Comparison of ENCODE assay signal across 15 cellular contexts in the genomic region with DNA sequence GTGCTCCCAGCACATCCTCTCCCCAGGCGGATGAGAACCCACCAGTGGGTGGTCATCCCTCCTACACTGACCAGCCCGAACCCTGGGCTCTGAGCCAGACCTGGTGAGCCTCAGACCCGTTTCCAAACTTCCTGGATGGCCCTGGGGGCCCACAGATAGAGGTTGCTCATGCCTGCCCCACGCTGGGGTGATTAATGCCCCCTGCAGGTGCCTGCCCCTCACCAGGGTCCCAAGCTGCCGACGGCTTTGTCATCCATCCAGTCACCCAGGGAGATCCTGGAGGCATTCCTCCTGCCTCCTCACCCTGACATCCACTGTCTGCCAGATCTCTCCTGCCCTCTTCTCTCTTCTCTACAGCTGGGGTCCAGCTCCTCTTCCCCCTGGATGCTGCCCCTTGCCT. TPM values are rescaled to one million over a fixed set of nuclear protein-coding genes. Genes with fewer than 3 reads are reported as not detected.
A peak's percentile ranks its signal among the peaks of the same experiment; 100 is the strongest.
DNase-seq lines count a peak whose midpoint lies in the region; ATAC-seq, FAIRE-seq and TF ChIP-seq lines count a peak whose summit lies in the region.
"Had no signal": no experiment of that assay in that cellular context is flagged by ENCODE, and none has a peak within 500 bp of the region (broad histone marks: within the 10 kb centered on the region; RNA-seq: fewer than 3 reads in every experiment).

No MANE protein-coding gene starts in this region.

- WGBS in mammary epithelial cell (ENCODE audit: low coverage, missing lambda C conversion rate) = 85% methylated on average over 5 of the region's 6 CpGs
- WGBS in K562 (ENCODE audit: insufficient coverage, low coverage, missing lambda C conversion rate) = 86% methylated on average over 6 of the region's 6 CpGs

- intact Hi-C loops in MCF 10A (cut with micrococcal nuclease) = no loop called here
- intact Hi-C loops in mammary epithelial cell (cut with micrococcal nuclease) = no loop called here
- intact Hi-C loops in OCI-LY7 (cut with micrococcal nuclease; ENCODE audit: unreplicated experiment) = no loop called here
- intact Hi-C loops in K562 (cut with micrococcal nuclease) = no loop called here

- H3K4me1 ChIP-seq in mammary epithelial cell (ENCODE audit: insufficient read depth, low read length) = no peaks in the 10 kb centered on the region
- no peaks in the 10 kb centered on the region for H3K4me1 ChIP-seq in OCI-LY7 (ENCODE audit: insufficient read depth, low read length, poor library complexity, severe bottlenecking)
- peaks cover 0 to 11% of the 10 kb centered on the region in 2 experiments; a peak in 1 of 5 replicates for H3K4me1 ChIP-seq in K562 (replicated peaks in 1 of 2; ENCODE audit: control insufficient read depth in 2 of 2, insufficient read depth in 2 of 2, low read length in 2 of 2)
- H3K4me1 ChIP-seq: A549 had no signal

- no peaks in the 10 kb centered on the region for H3K27me3 ChIP-seq in mammary epithelial cell (ENCODE audit: insufficient read depth, low read length)
- H3K27me3 ChIP-seq in K562 (ENCODE audit: control insufficient read depth in 2 of 2, insufficient read depth in 2 of 2, low read length in 2 of 2) = no peaks in the 10 kb centered on the region

- POLR2A ChIA-PET in MCF 10A (lab: Yijun Ruan, JAX) (no interaction called here), OCI-LY7 (lab: Charles Lee) (no interaction called here), K562 (lab: Yijun Ruan, JAX) (no interaction called here)

- no peak overlapping the region for H2AFZ ChIP-seq in mammary epithelial cell (ENCODE audit: low read depth, low read length)
- no peak overlapping the region for H2AFZ ChIP-seq in OCI-LY7 (ENCODE audit: low read length)
- no peak overlapping the region for H2AFZ ChIP-seq in K562 (ENCODE audit: low read depth, low read length)
- H2AFZ ChIP-seq: GM23338 had no signal

- CTCF ChIA-PET in MCF 10A (lab: Yijun Ruan, JAX) = no interaction called here
- CTCF ChIA-PET in mammary epithelial cell (lab: Charles Lee; ENCODE audit: low non-redundant PET) = no interaction called here
- CTCF ChIA-PET in OCI-LY7 (lab: Charles Lee; ENCODE audit: unreplicated experiment) = interaction anchor here (0.9 kb wide), 1 partner anchor 27 kb away, joined by 4 read pairs; no protein-coding TSS in a partner anchor
- CTCF ChIA-PET in K562 (lab: Yijun Ruan, JAX; ENCODE audit: low intra/inter-chr PET ratio) = no interaction called here

- H3K9me2 ChIP-seq in OCI-LY7 (ENCODE audit: insufficient read depth, low read length) = no peaks in the 10 kb centered on the region

- H3K36me3 ChIP-seq in mammary epithelial cell (ENCODE audit: insufficient read depth, low read length) (peaks cover 13% of the 10 kb centered on the region), OCI-LY7 (ENCODE audit: insufficient read depth, low read length) (peaks cover 94% of the 10 kb centered on the region), K562 (ENCODE audit: control insufficient read depth, insufficient read depth, low read length) (peaks cover 78% of the 10 kb centered on the region; the same call in 2 of the 3 replicates)

- BruUV-seq in MCF 10A (replicated peaks; lab: Mats Ljungman, UMichigan) (no TSS peak), mammary epithelial cell (replicated peaks; lab: Mats Ljungman, UMichigan) (no TSS peak), OCI-LY7 (replicated peaks; lab: Mats Ljungman, UMichigan) (TSS peak; percentile 52), K562 (replicated peaks; lab: Mats Ljungman, UMichigan) (TSS peak; percentile 64)

- H4K20me1 ChIP-seq in mammary epithelial cell (ENCODE audit: insufficient read depth, low read length) = no peaks in the 10 kb centered on the region
- no peaks in the 10 kb centered on the region for H4K20me1 ChIP-seq in OCI-LY7 (ENCODE audit: insufficient read depth, low read length)
- H4K20me1 ChIP-seq in K562 (replicated peaks; ENCODE audit: control insufficient read depth, insufficient read depth, low read length) = no peaks in the 10 kb centered on the region

- DNase-seq in MCF 10A (ENCODE audit: unreplicated experiment) (no peak), mammary epithelial cell (no peak), OCI-LY7 (ENCODE audit: low spot score) (no peak), K562 (ENCODE audit: extremely low read depth in 1 of 4, low spot score in 3 of 4) (no peak), progenitor cell of endocrine pancreas (ENCODE audit: low spot score, unreplicated experiment) (no peak), SIG-M5 treated with dmso at 0.1 percent for 504 hours (lab: John Stamatoyannopoulos, UW; ENCODE audit: unreplicated experiment) (no peak), NCI-H1092 (lab: John Stamatoyannopoulos, UW) (no peak)
- DNase-seq: CD8-positive, alpha-beta memory T cell; DMS 273 treated with DMSO at 0.1 percent for 48 hours; H7 had no signal

- H3K9me3 ChIP-seq in mammary epithelial cell (replicated peaks; ENCODE audit: insufficient read depth, low read length) (no peaks in the 10 kb centered on the region), OCI-LY7 (ENCODE audit: low read length) (no peaks in the 10 kb centered on the region), K562 (replicated peaks; ENCODE audit: control insufficient read depth, insufficient read depth, low read depth, low read length) (no peaks in the 10 kb centered on the region)
- H3K9me3 ChIP-seq: A549 had no signal

- FAIRE-seq in K562 (lab: Jason Lieb, UNC) = no peak
- FAIRE-seq: A549, GM18507 had no signal

- no peaks in the 10 kb centered on the region for H3K79me2 ChIP-seq in mammary epithelial cell (ENCODE audit: insufficient read depth, low read length)
- no peaks in the 10 kb centered on the region for H3K79me2 ChIP-seq in OCI-LY7 (ENCODE audit: insufficient read depth, low read depth, low read length)
- no peaks in the 10 kb centered on the region for H3K79me2 ChIP-seq in K562 (ENCODE audit: control insufficient read depth, insufficient read depth, low read length)

- dilution Hi-C loops in mammary epithelial cell (cut with HindIII; ENCODE audit: low sequenced_read_pairs) = no loop called here

- H3K4me1 Mint-ChIP-seq in MCF 10A (ENCODE audit: insufficient read depth, unreplicated experiment) (no peaks in the 10 kb centered on the region), progenitor cell of endocrine pancreas (ENCODE audit: low read depth) (no peaks in the 10 kb centered on the region)
- H3K4me1 Mint-ChIP-seq: CD14-positive monocyte; CD8-positive, alpha-beta memory T cell; GM23338 had no signal

- H3K27me3 Mint-ChIP-seq in MCF 10A (ENCODE audit: insufficient read depth, unreplicated experiment) (no peaks in the 10 kb centered on the region), progenitor cell of endocrine pancreas (no peaks in the 10 kb centered on the region)

- TF ChIP-seq EP300 in K562 (IDR thresholded peaks at IDR 0.05; ENCODE audit: low read length) = no peak

- no peak for ATAC-seq in K562
- ATAC-seq in GM21717 (IDR thresholded peaks at IDR 0.05; ENCODE audit: unreplicated experiment) = no peak
- ATAC-seq: A549, GM23338 had no signal

- peak overlapping the region; percentile 67 for H3K27ac Mint-ChIP-seq in MCF 10A (ENCODE audit: low read depth, unreplicated experiment)
- peak overlapping the region; percentile 14 for H3K27ac Mint-ChIP-seq in progenitor cell of endocrine pancreas
- H3K27ac Mint-ChIP-seq: GM23338 had no signal

- H3K4me3 Mint-ChIP-seq in MCF 10A (ENCODE audit: unreplicated experiment) (no peak overlapping the region), progenitor cell of endocrine pancreas (ENCODE audit: low read depth) (no peak overlapping the region)
- H3K4me3 Mint-ChIP-seq: CD14-positive monocyte; CD8-positive, alpha-beta memory T cell; GM23338 had no signal

- H3K4me3 ChIP-seq in mammary epithelial cell (replicated peaks in 1 of 3; ENCODE audit: insufficient read depth in 1 of 3, low read depth in 2 of 3, low read length in 3 of 3) (no peak overlapping the region), OCI-LY7 (ENCODE audit: low read depth, low read length, poor library complexity, severe bottlenecking) (no peak overlapping the region), K562 (no peak overlapping the region)
- H3K4me3 ChIP-seq: A549, GM23338 had no signal

- TF ChIP-seq POLR2A in K562 (conservative IDR thresholded peaks at IDR 0.05) = no peak

- TF ChIP-seq RAD21 in K562 (CRISPR knock-in tag; conservative IDR thresholded peaks at IDR 0.05 in 1 of 2, IDR thresholded peaks at IDR 0.05 in 1 of 2) = no peak

- no peaks in the 10 kb centered on the region for H3K9me1 ChIP-seq in K562 (ENCODE audit: control insufficient read depth, insufficient read depth, low read length)

- TF ChIP-seq CTCF in MCF 10A (IDR thresholded peaks at IDR 0.05; ENCODE audit: unreplicated experiment) = no peak
- TF ChIP-seq CTCF in mammary epithelial cell (conservative IDR thresholded peaks at IDR 0.05 in 1 of 2, IDR thresholded peaks at IDR 0.05 in 1 of 2; ENCODE audit: extremely low read depth in 1 of 2, insufficient read depth in 1 of 2, low read depth in 1 of 2, low read length in 2 of 2) = no peak
- no peak for TF ChIP-seq CTCF in OCI-LY7 (conservative IDR thresholded peaks at IDR 0.05; ENCODE audit: low read length)
- no peak for TF ChIP-seq CTCF in K562 (IDR thresholded peaks at IDR 0.05 in 2 of 3, conservative IDR thresholded peaks at IDR 0.05 in 1 of 3; ENCODE audit: insufficient read depth in 2 of 3, low read depth in 1 of 3, low read length in 3 of 3)
- no peak for TF ChIP-seq CTCF in progenitor cell of endocrine pancreas (IDR thresholded peaks at IDR 0.05; ENCODE audit: unreplicated experiment)

- no peaks in the 10 kb centered on the region for H3K9me3 Mint-ChIP-seq in MCF 10A (ENCODE audit: unreplicated experiment)
- no peaks in the 10 kb centered on the region for H3K9me3 Mint-ChIP-seq in progenitor cell of endocrine pancreas (ENCODE audit: low read depth)
- H3K9me3 Mint-ChIP-seq: CD14-positive monocyte; CD8-positive, alpha-beta memory T cell; GM23338 had no signal

- in situ Hi-C loops in mammary epithelial cell (cut with MboI; ENCODE audit: low sequenced_read_pairs in 2 of 2) (no loop called here), K562 (cut with MboI) (no loop called here)

- H3K36me3 Mint-ChIP-seq in MCF 10A (ENCODE audit: insufficient read depth, unreplicated experiment) (peaks cover 11% of the 10 kb centered on the region), progenitor cell of endocrine pancreas (ENCODE audit: insufficient read depth) (peaks cover 9% of the 10 kb centered on the region)

- no peak overlapping the region for H3K9ac ChIP-seq in mammary epithelial cell (ENCODE audit: insufficient read depth, low read length)
- peak overlapping the region in 1 of 2 experiments; percentile 17; a peak in 1 of 4 replicates for H3K9ac ChIP-seq in K562 (ENCODE audit: insufficient read depth in 1 of 2, low read depth in 2 of 2, low read length in 2 of 2)

- H3K4me2 ChIP-seq in mammary epithelial cell (ENCODE audit: insufficient read depth, low read depth, low read length) (no peak overlapping the region), OCI-LY7 (ENCODE audit: low read length) (no peak overlapping the region), K562 (ENCODE audit: insufficient read depth, low read length) (no peak overlapping the region)
- H3K4me2 ChIP-seq: A549, GM23338 had no signal

- no peak overlapping the region for H3K27ac ChIP-seq in mammary epithelial cell (ENCODE audit: insufficient read depth, low read depth, low read length)
- no peak overlapping the region for H3K27ac ChIP-seq in OCI-LY7 (ENCODE audit: low read depth, low read length, poor library complexity, severe bottlenecking)
- H3K27ac ChIP-seq in K562 (ENCODE audit: extremely low read depth, low read depth, low read length) = no peak overlapping the region
- H3K27ac ChIP-seq: A549 had no signal

RNA-seq across cellular contexts. Expression of a gene that starts 28.4 kb away (rescaled TPM):
- 1.1 and 1.4 TPM in 2 replicates for total RNA-seq in MCF 10A (2022)
- total RNA-seq in mammary epithelial cell = 1 to 10 TPM; 2.7 to 3.2 TPM
- 0.28 TPM for polyA plus RNA-seq in mammary epithelial cell
- not detected for polyA minus RNA-seq in mammary epithelial cell
- total RNA-seq in OCI-LY7 (2014; rRNA removed; shearing (Covaris generic)) = 0.98 and 2.0 TPM in 2 replicates
- total RNA-seq in OCI-LY7 (2022) = 1.1 and 1.4 TPM in 2 replicates
- total RNA-seq in K562 (2011; cell fraction: chromatin; rRNA removed; ENCODE audit: low replicate concordance) = 0.56 and 0.76 TPM in 2 replicates
- 1.3 TPM in 1 of 2 replicates, not detected in the other for total RNA-seq in K562 (2011; cell fraction: nucleolus; rRNA removed)
- total RNA-seq in K562 (2011; cell fraction: nucleoplasm; rRNA removed) = 2.0 TPM in 1 of 2 replicates, not detected in the other
- not detected in 2 replicates for total RNA-seq in K562 (2014; rRNA removed)
- not detected in 2 replicates for total RNA-seq in K562 (2014; rRNA removed; fragmentation: Illumina TruSeq; extraction: Trizol)
- not detected in 2 replicates for total RNA-seq in K562 (2015; rRNA removed; fragmentation: Illumina TruSeq; extraction: Trizol)
- total RNA-seq in K562 (2021) = 0.35 and 0.38 TPM in 2 replicates
- 0.07 and 0.35 TPM in 2 replicates for polyA plus RNA-seq in K562 (2011; rRNA removed)
- 0.10 and 0.44 TPM in 2 replicates for polyA plus RNA-seq in K562 (2011; cell fraction: cytosol; rRNA removed)
- 0.41 TPM in 1 of 2 replicates, not detected in the other for polyA plus RNA-seq in K562 (2011; cell fraction: nucleus; rRNA removed)
- 0.18 and 0.82 TPM in 2 replicates for polyA plus RNA-seq in K562 (2012)
- 1.9 TPM in 1 of 2 replicates, not detected in the other for polyA plus RNA-seq in K562 (2014; fragmentation: Illumina TruSeq; extraction: Trizol)
- not detected for polyA plus RNA-seq in K562 (2014; fragmentation: Nextera tagmentation; extraction: Ambion mirVana)
- 0.27 TPM in 1 of 2 replicates, not detected in the other for polyA plus RNA-seq in K562 (2014; rRNA removed)
- polyA minus RNA-seq in K562 (2011; rRNA and poly(A)+ RNA removed) = 0.27 TPM in 1 of 2 replicates, not detected in the other
- not detected in 2 replicates for polyA minus RNA-seq in K562 (2011; cell fraction: cytosol; rRNA and poly(A)+ RNA removed)
- not detected in 2 replicates for polyA minus RNA-seq in K562 (2011; cell fraction: nucleus; rRNA and poly(A)+ RNA removed)
- 0.26 and 0.93 TPM in 2 replicates for total RNA-seq in progenitor cell of endocrine pancreas
- total RNA-seq: H7 had no signal
- polyA plus RNA-seq: CD8-positive, alpha-beta memory T cell had no signal

RNA-seq across cellular contexts. Expression of a gene that starts 31.1 kb away (rescaled TPM):
- total RNA-seq in MCF 10A (2022) (12.2 and 14.6 TPM in 2 replicates), mammary epithelial cell (10 to 100 TPM; 14.0 to 55.7 TPM), OCI-LY7 (2022) (172 and 219 TPM in 2 replicates), K562 (2014; rRNA removed) (111 and 114 TPM in 2 replicates), K562 (2014; rRNA removed; fragmentation: Illumina TruSeq; extraction: Trizol) (50.7 and 65.3 TPM in 2 replicates), K562 (2015; rRNA removed; fragmentation: Illumina TruSeq; extraction: Trizol) (70.4 and 75.5 TPM in 2 replicates), K562 (2021) (83.0 and 87.6 TPM in 2 replicates), progenitor cell of endocrine pancreas (90.4 and 91.0 TPM in 2 replicates)
- polyA plus RNA-seq in mammary epithelial cell (46.2 TPM), K562 (2011; rRNA removed) (49.9 and 74.6 TPM in 2 replicates), K562 (2014; fragmentation: Illumina TruSeq; extraction: Trizol) (71.1 and 75.8 TPM in 2 replicates), K562 (2014; fragmentation: Nextera tagmentation; extraction: Ambion mirVana) (10 to 100 TPM in 1 of 2 experiments, 1 to 10 TPM in 1; 9.6 to 11.0 TPM), K562 (2014; rRNA removed) (82.1 and 101 TPM in 2 replicates)
- 32.1 TPM for polyA minus RNA-seq in mammary epithelial cell
- total RNA-seq in OCI-LY7 (2014; rRNA removed; shearing (Covaris generic)) = 279 and 291 TPM in 2 replicates
- 141 and 259 TPM in 2 replicates for total RNA-seq in K562 (2011; cell fraction: chromatin; rRNA removed; ENCODE audit: low replicate concordance)
- 126 and 137 TPM in 2 replicates for total RNA-seq in K562 (2011; cell fraction: nucleolus; rRNA removed)
- total RNA-seq in K562 (2011; cell fraction: nucleoplasm; rRNA removed) = 101 and 111 TPM in 2 replicates
- 47.6 and 48.1 TPM in 2 replicates for polyA plus RNA-seq in K562 (2011; cell fraction: cytosol; rRNA removed)
- 197 and 264 TPM in 2 replicates for polyA plus RNA-seq in K562 (2011; cell fraction: nucleus; rRNA removed)
- 97.1 and 97.7 TPM in 2 replicates for polyA plus RNA-seq in K562 (2012)
- polyA minus RNA-seq in K562 (2011; rRNA and poly(A)+ RNA removed) = 59.9 and 62.9 TPM in 2 replicates
- 33.3 and 44.0 TPM in 2 replicates for polyA minus RNA-seq in K562 (2011; cell fraction: cytosol; rRNA and poly(A)+ RNA removed)
- 75.4 and 82.3 TPM in 2 replicates for polyA minus RNA-seq in K562 (2011; cell fraction: nucleus; rRNA and poly(A)+ RNA removed)

RNA-seq across cellular contexts. Expression of a gene that starts 31.4 kb away (rescaled TPM):
- 4.8 and 5.5 TPM in 2 replicates for total RNA-seq in MCF 10A (2022)
- 1 to 10 TPM; 1.8 to 6.4 TPM for total RNA-seq in mammary epithelial cell
- polyA plus RNA-seq in mammary epithelial cell = 0.36 TPM
- 0.21 TPM for polyA minus RNA-seq in mammary epithelial cell
- total RNA-seq in OCI-LY7 (2014; rRNA removed; shearing (Covaris generic)) = 3.2 and 4.5 TPM in 2 replicates
- total RNA-seq in OCI-LY7 (2022) = 10.5 and 12.0 TPM in 2 replicates
- total RNA-seq in K562 (2011; cell fraction: chromatin; rRNA removed; ENCODE audit: low replicate concordance) = 0.35 and 0.74 TPM in 2 replicates
- 0.53 and 1.0 TPM in 2 replicates for total RNA-seq in K562 (2011; cell fraction: nucleolus; rRNA removed)
- total RNA-seq in K562 (2011; cell fraction: nucleoplasm; rRNA removed) = 0.29 and 1.9 TPM in 2 replicates
- 0.50 and 0.73 TPM in 2 replicates for total RNA-seq in K562 (2014; rRNA removed)
- 0.11 and 0.13 TPM in 2 replicates for total RNA-seq in K562 (2014; rRNA removed; fragmentation: Illumina TruSeq; extraction: Trizol)
- total RNA-seq in K562 (2015; rRNA removed; fragmentation: Illumina TruSeq; extraction: Trizol) = 0.11 and 0.36 TPM in 2 replicates
- 1.4 TPM in 2 replicates for total RNA-seq in K562 (2021)
- 0.06 and 0.09 TPM in 2 replicates for polyA plus RNA-seq in K562 (2011; rRNA removed)
- polyA plus RNA-seq in K562 (2011; cell fraction: cytosol; rRNA removed) = 0.21 and 0.57 TPM in 2 replicates
- polyA plus RNA-seq in K562 (2011; cell fraction: nucleus; rRNA removed) = 0.15 and 0.51 TPM in 2 replicates
- 1.8 and 2.8 TPM in 2 replicates for polyA plus RNA-seq in K562 (2012)
- polyA plus RNA-seq in K562 (2014; fragmentation: Illumina TruSeq; extraction: Trizol) = 0.33 and 0.58 TPM in 2 replicates
- polyA plus RNA-seq in K562 (2014; fragmentation: Nextera tagmentation; extraction: Ambion mirVana) = under 1 TPM in 1 of 2 experiments, not detected in 1; 0.04 TPM
- polyA plus RNA-seq in K562 (2014; rRNA removed) = 0.82 and 0.94 TPM in 2 replicates
- polyA minus RNA-seq in K562 (2011; rRNA and poly(A)+ RNA removed) = 0.09 and 0.11 TPM in 2 replicates
- polyA minus RNA-seq in K562 (2011; cell fraction: cytosol; rRNA and poly(A)+ RNA removed) = 0.73 and 1.7 TPM in 2 replicates
- 0.40 and 0.44 TPM in 2 replicates for polyA minus RNA-seq in K562 (2011; cell fraction: nucleus; rRNA and poly(A)+ RNA removed)
- 10.3 and 11.8 TPM in 2 replicates for total RNA-seq in progenitor cell of endocrine pancreas
